Comparison of ENCODE assay signal across 8 cellular contexts in genomic region chr19:1864480-1865171, GRCh38. TPM values are rescaled to one million over a fixed set of nuclear protein-coding genes. Genes with fewer than 3 reads are reported as not detected.
DNase-seq lines count a peak whose midpoint lies in the region; TF ChIP-seq lines count a peak whose summit lies in the region.

No MANE protein-coding gene starts in this region.

- H3K27me3 ChIP-seq in esophagus squamous epithelium (no peaks in the 10 kb centered on the region), muscle layer of duodenum (ENCODE audit: low read depth, low read length) (no peaks in the 10 kb centered on the region), thyroid gland (no peaks in the 10 kb centered on the region)

- DNase-seq in GF-D8 (lab: John Stamatoyannopoulos, UW) (peak; percentile 28), HCEC 1CT (peak; percentile 64), NCI-H1930 (lab: John Stamatoyannopoulos, UW) (peak; percentile 31 to 62), activated T-cell treated with anti-CD3 and anti-CD28 coated beads for 4 hours (peak; percentile 39), esophagus squamous epithelium (lab: John Stamatoyannopoulos, UW) (no peak), thyroid gland (peak; percentile 58 to 71), NCI-H345 treated with DMSO at 0.1 percent for 48 hours (lab: John Stamatoyannopoulos, UW; ENCODE audit: unreplicated experiment) (no peak)

- H3K9me3 ChIP-seq in esophagus squamous epithelium (no peaks in the 10 kb centered on the region), muscle layer of duodenum (ENCODE audit: control insufficient read depth in 1 of 2, low read length in 2 of 2) (no peaks in the 10 kb centered on the region), thyroid gland (no peaks in the 10 kb centered on the region)

- H3K27ac ChIP-seq in esophagus squamous epithelium: peak overlapping the region; percentile 95 to 97 (median 96)
- H3K27ac ChIP-seq in muscle layer of duodenum (ENCODE audit: low read length): peak overlapping the region; percentile 72
- H3K27ac ChIP-seq in thyroid gland: peak overlapping the region; percentile 42 to 83 (median 73)

- TF ChIP-seq CTCF in esophagus squamous epithelium (IDR thresholded peaks at IDR 0.05): peak; percentile 78 to 94 (median 88)
- peak; percentile 43 to 82 (median 70) for TF ChIP-seq CTCF in thyroid gland (IDR thresholded peaks at IDR 0.05)

- H3K4me1 ChIP-seq in esophagus squamous epithelium (peaks cover 28 to 51% (median 32%) of the 10 kb centered on the region in 3 donors), muscle layer of duodenum (ENCODE audit: control insufficient read depth in 1 of 2, insufficient read depth in 2 of 2, low read length in 2 of 2) (peaks cover 0 to 31% of the 10 kb centered on the region in 2 donors), thyroid gland (peaks cover 24 to 34% of the 10 kb centered on the region in 2 donors)

- H3K36me3 ChIP-seq in esophagus squamous epithelium (peaks cover 0 to 5% (median 0%) of the 10 kb centered on the region in 3 donors), muscle layer of duodenum (ENCODE audit: control insufficient read depth in 1 of 2, insufficient read depth in 2 of 2, low read length in 2 of 2) (no peaks in the 10 kb centered on the region), thyroid gland (no peaks in the 10 kb centered on the region)

- intact Hi-C loops in esophagus squamous epithelium (cut with DNase I): no loop called here
- intact Hi-C loops in thyroid gland (cut with DNase I): no loop called here

- H3K4me3 ChIP-seq in esophagus squamous epithelium (peak overlapping the region; percentile 77 to 87 (median 86)), muscle layer of duodenum (ENCODE audit: low read depth in 1 of 2, low read length in 2 of 2) (peak overlapping the region; percentile 66 to 78), thyroid gland (replicated peaks in 1 of 3) (peak overlapping the region in 2 of 3 donors; percentile 82 to 88)

- 6% methylated on average over 19 of the region's 52 CpGs; no CpG with 5 or more reads in 1 of the 2 donors for WGBS in esophagus squamous epithelium, 2 donors
- WGBS in thyroid gland, 2 donors: 0% methylated on average over 12 to 13 of the region's 52 CpGs

- TF ChIP-seq POLR2A in esophagus squamous epithelium (IDR thresholded peaks at IDR 0.05) (peak in 2 of 4 donors; percentile 3 to 40), thyroid gland (IDR thresholded peaks at IDR 0.05) (no peak)

RNA-seq across cellular contexts. Expression of gene KLF16, which starts 1.2 kb away (rescaled TPM):
- total RNA-seq in esophagus squamous epithelium: 10 to 100 TPM in 1 of 4 donors, 1 to 10 TPM in 3; 8.3 to 13.5 (median 9.1) TPM
- total RNA-seq in thyroid gland: 1 to 10 TPM; 1.8 to 6.4 (median 3.4) TPM

RNA-seq across cellular contexts. Expression of gene REXO1, which starts 16.3 kb away (rescaled TPM):
- total RNA-seq in esophagus squamous epithelium (10 to 100 TPM in 3 of 4 donors, 1 to 10 TPM in 1; 7.5 to 16.4 (median 15.4) TPM), thyroid gland (10 to 100 TPM; 14.0 to 21.8 (median 17.2) TPM)

RNA-seq across cellular contexts. Expression of gene ABHD17A, which starts 20.7 kb away (rescaled TPM):
- total RNA-seq in esophagus squamous epithelium (10 to 100 TPM; 78.4 to 91.7 (median 82.9) TPM), thyroid gland (100 to 1,000 TPM in 1 of 4 donors, 10 to 100 TPM in 3; 86.8 to 134 (median 91.4) TPM)

RNA-seq across cellular contexts. Expression of gene ADAT3, which starts 40.6 kb away (rescaled TPM):
- total RNA-seq in esophagus squamous epithelium: 10 to 100 TPM in 2 of 4 donors, 1 to 10 TPM in 2; 4.7 to 20.4 (median 11.1) TPM
- 10 to 100 TPM in 2 of 4 donors, 1 to 10 TPM in 2; 4.0 to 14.6 (median 8.3) TPM for total RNA-seq in thyroid gland

RNA-seq across cellular contexts. Expression of gene SCAMP4, which starts 40.6 kb away (rescaled TPM):
- 100 to 1,000 TPM in 1 of 4 donors, 10 to 100 TPM in 3; 49.8 to 144 (median 83.9) TPM for total RNA-seq in esophagus squamous epithelium
- 100 to 1,000 TPM in 3 of 4 donors, 10 to 100 TPM in 1; 69.5 to 269 (median 137) TPM for total RNA-seq in thyroid gland

Comparison
In these comparisons a context has a peak if more than half of its experiments do, and no peak if none do; other contexts are left out.
1. DNase-seq: peak in GF-D8 (single experiment), HCEC 1CT (single experiment), NCI-H1930 (2 of 2), activated T-cell treated with anti-CD3 and anti-CD28 coated beads for 4 hours (single experiment) and thyroid gland (2 of 2); none in esophagus squamous epithelium (single experiment) and NCI-H345 treated with DMSO at 0.1 percent for 48 hours (single experiment).
2. Peak in every context shown above with its lines, with median percentiles within 50 percentile points of each other: H3K27ac ChIP-seq and H3K4me3 ChIP-seq.